ENCODE assay signal across 15 cellular contexts in genomic region chr10:35271086-35271834, GRCh38.
DNase-seq lines count a peak whose midpoint lies in the region; ATAC-seq lines count a peak whose summit lies in the region.
"Had no signal": no experiment of that assay in that cellular context is flagged by ENCODE, and none has a peak within 500 bp of the region (broad histone marks: within the 10 kb centered on the region; RNA-seq: fewer than 3 reads in every experiment).

No MANE protein-coding gene starts in this region.

- no peak overlapping the region for H2BK12ac ChIP-seq in mesenchymal stem cell (ENCODE audit: low read length in 2 of 2)

- no peaks in the 10 kb centered on the region for H3K9me3 Mint-ChIP-seq in activated T-helper 17 cell treated with anti-CD3 and anti-CD28 coated beads, Interleukin-2, amount 50 U/mL, for 72 hours

- H2BK5ac ChIP-seq in mesenchymal stem cell (ENCODE audit: low read depth, low read length, poor library complexity, severe bottlenecking): no peak overlapping the region

- H3K27me3 Mint-ChIP-seq in activated T-helper 17 cell treated with anti-CD3 and anti-CD28 coated beads, Interleukin-2, amount 50 U/mL, for 72 hours: no peaks in the 10 kb centered on the region
- H3K27me3 Mint-ChIP-seq: activated naive CD8-positive, alpha-beta T cell treated with anti-CD3 and anti-CD28 coated beads for 36 hours; B cell had no signal

- WGBS in mesenchymal stem cell: 82% methylated on average over 5 of the region's 5 CpGs

- peak overlapping the region in 1 of 2 experiments; percentile 52 for H3K4ac ChIP-seq in mesenchymal stem cell (ENCODE audit: low read depth in 1 of 2, low read length in 2 of 2)

- no peak overlapping the region for H3K4me3 Mint-ChIP-seq in activated T-helper 17 cell treated with anti-CD3 and anti-CD28 coated beads, Interleukin-2, amount 50 U/mL, for 72 hours
- H3K4me3 Mint-ChIP-seq: activated naive CD8-positive, alpha-beta T cell treated with anti-CD3 and anti-CD28 coated beads for 36 hours; B cell; central memory CD8-positive, alpha-beta T cell had no signal

- H3K27me3 ChIP-seq in mesenchymal stem cell (ENCODE audit: control insufficient read depth in 1 of 2, insufficient read depth in 1 of 2, low read length in 2 of 2): no peaks in the 10 kb centered on the region

- no peak overlapping the region for H3K23ac ChIP-seq in mesenchymal stem cell (ENCODE audit: low read length in 2 of 2)

- no peak overlapping the region for H4K91ac ChIP-seq in mesenchymal stem cell (ENCODE audit: low read length)

- H3K79me1 ChIP-seq in mesenchymal stem cell (replicated peaks; ENCODE audit: low read length, poor library complexity, severe bottlenecking): no peaks in the 10 kb centered on the region

- H3K4me1 Mint-ChIP-seq in activated T-helper 17 cell treated with anti-CD3 and anti-CD28 coated beads, Interleukin-2, amount 50 U/mL, for 72 hours: peaks cover 12% of the 10 kb centered on the region
- H3K4me1 Mint-ChIP-seq: central memory CD8-positive, alpha-beta T cell had no signal

- H3K4me2 ChIP-seq in mesenchymal stem cell (ENCODE audit: low read length, poor library complexity, severe bottlenecking): peak overlapping the region; percentile 40

- H3K4me3 ChIP-seq in mesenchymal stem cell (ENCODE audit: insufficient read depth in 1 of 2, low read depth in 1 of 2, low read length in 2 of 2): peak overlapping the region in 1 of 2 experiments; percentile 11

- H2AK5ac ChIP-seq in mesenchymal stem cell (ENCODE audit: low read length, severe bottlenecking): peak overlapping the region; percentile 35

- no peaks in the 10 kb centered on the region for H3K9me3 ChIP-seq in mesenchymal stem cell (ENCODE audit: control insufficient read depth, low read length)

- H3K36me3 Mint-ChIP-seq in activated T-helper 17 cell treated with anti-CD3 and anti-CD28 coated beads, Interleukin-2, amount 50 U/mL, for 72 hours (ENCODE audit: low read depth): no peaks in the 10 kb centered on the region

- no peak overlapping the region for H2AFZ ChIP-seq in mesenchymal stem cell (ENCODE audit: low read depth, low read length)

- peak overlapping the region; percentile 15 for H3K9ac ChIP-seq in mesenchymal stem cell (ENCODE audit: low read length)

- H3K4me1 ChIP-seq in mesenchymal stem cell (ENCODE audit: control insufficient read depth, insufficient read depth, low read depth, low read length): peaks cover 22% of the 10 kb centered on the region

- H3K27ac ChIP-seq in mesenchymal stem cell (ENCODE audit: low read length, poor library complexity, severe bottlenecking): peak overlapping the region; percentile 50
- H3K27ac ChIP-seq: VCaP had no signal

- no peaks in the 10 kb centered on the region for H3K36me3 ChIP-seq in mesenchymal stem cell (ENCODE audit: control insufficient read depth in 1 of 2, insufficient read depth in 2 of 2, low read depth in 1 of 2, low read length in 2 of 2)

- H3K18ac ChIP-seq in mesenchymal stem cell (ENCODE audit: low read depth in 1 of 2, low read length in 2 of 2): no peak overlapping the region

- H4K8ac ChIP-seq in mesenchymal stem cell (ENCODE audit: low read length): no peak overlapping the region

- ATAC-seq in activated T-helper 17 cell treated with anti-CD3 and anti-CD28 coated beads, Interleukin-2, amount 50 U/mL, for 72 hours (replicated peaks): no peak
- ATAC-seq in GM21529 (IDR thresholded peaks at IDR 0.05; ENCODE audit: unreplicated experiment): no peak
- ATAC-seq: right cardiac atrium had no signal

- peak overlapping the region in 1 of 2 experiments; percentile 53 for H3K14ac ChIP-seq in mesenchymal stem cell (ENCODE audit: low read length in 2 of 2)

- no peak overlapping the region for H2BK15ac ChIP-seq in mesenchymal stem cell (ENCODE audit: low read depth, poor library complexity, severe bottlenecking)

- H3K27ac Mint-ChIP-seq in activated T-helper 17 cell treated with anti-CD3 and anti-CD28 coated beads, Interleukin-2, amount 50 U/mL, for 72 hours: peak overlapping the region; percentile 65
- H3K27ac Mint-ChIP-seq: activated naive CD8-positive, alpha-beta T cell treated with anti-CD3 and anti-CD28 coated beads for 36 hours; B cell had no signal

- no peak overlapping the region for H2BK120ac ChIP-seq in mesenchymal stem cell (ENCODE audit: low read depth, low read length)

- DNase-seq in EH (ENCODE audit: low read depth): peak; percentile 15
- DNase-seq in NCI-H1092 treated with DMSO at 0.1 percent for 48 hours (lab: John Stamatoyannopoulos, UW): peak; percentile 81
- DNase-seq in mesenchymal stem cell: peak; percentile 13
- DNase-seq in NCI-H774 (lab: John Stamatoyannopoulos, UW): no peak
- DNase-seq in globus pallidus (ENCODE audit: low spot score): no peak
- DNase-seq in hepatic stellate cell (ENCODE audit: low spot score): no peak
- DNase-seq: activated naive CD8-positive, alpha-beta T cell treated with anti-CD3 and anti-CD28 coated beads for 36 hours; NCI-H2029; right cardiac atrium; stimulated activated CD4-positive, alpha-beta T cell treated with anti-CD3 and anti-CD28 coated beads, Interleukin-4, amount 100 ng/mL, for 24 hours had no signal

Comparison
In these comparisons a context has a peak if more than half of its experiments do, and no peak if none do; other contexts are left out.
1. DNase-seq: peak in EH (single experiment), NCI-H1092 treated with DMSO at 0.1 percent for 48 hours (single experiment) and mesenchymal stem cell (single experiment); none in NCI-H774 (single experiment), globus pallidus (single experiment) and hepatic stellate cell (single experiment).